ENCODE assay signal across 1 cellular context in the genomic region with DNA sequence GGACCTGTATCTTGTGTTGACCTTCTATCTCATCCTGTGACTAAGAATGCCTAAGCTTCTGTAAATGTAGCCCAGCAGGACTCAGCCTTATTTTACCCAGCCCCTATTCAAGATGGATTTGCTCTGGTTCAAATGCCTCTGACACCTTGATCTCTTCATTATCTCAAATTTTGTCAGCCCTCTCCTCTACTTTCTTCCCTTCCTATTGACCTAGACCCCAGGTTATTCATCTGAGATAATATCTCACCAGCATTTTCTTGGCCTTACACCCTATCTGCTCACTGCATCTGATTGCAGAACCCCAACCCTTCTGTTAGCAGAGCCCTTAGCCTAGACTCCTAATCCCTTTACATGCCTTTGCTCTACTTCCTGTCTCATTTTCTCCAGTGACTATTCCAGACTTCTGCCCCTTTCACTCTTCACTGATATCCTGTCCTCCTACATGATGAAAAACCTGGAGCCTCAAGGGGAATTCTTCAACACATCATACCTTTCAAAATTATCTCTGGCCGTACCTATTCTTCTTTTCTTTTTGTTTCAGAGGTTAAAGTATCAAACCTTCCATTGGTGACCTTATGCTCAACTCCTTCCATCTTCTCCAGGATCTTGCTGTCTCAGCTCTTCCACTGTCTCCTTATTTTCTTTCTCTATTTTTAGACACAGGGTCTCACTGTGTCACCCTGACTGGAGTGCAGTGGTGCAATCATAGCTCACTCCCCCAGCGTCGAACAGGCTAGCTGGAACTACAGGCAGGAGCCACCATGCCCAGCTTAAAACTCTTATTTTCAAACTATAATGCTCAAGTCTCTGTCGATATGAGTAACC.
TF ChIP-seq lines count a peak whose summit lies in the region.

No MANE protein-coding gene starts in this region.

TF ChIP-seq in K562, 482 proteins besides CTCF, POLR2A, EP300 and RAD21 (continued from another document and continues in another):
- TF ChIP-seq, protein P1, sequence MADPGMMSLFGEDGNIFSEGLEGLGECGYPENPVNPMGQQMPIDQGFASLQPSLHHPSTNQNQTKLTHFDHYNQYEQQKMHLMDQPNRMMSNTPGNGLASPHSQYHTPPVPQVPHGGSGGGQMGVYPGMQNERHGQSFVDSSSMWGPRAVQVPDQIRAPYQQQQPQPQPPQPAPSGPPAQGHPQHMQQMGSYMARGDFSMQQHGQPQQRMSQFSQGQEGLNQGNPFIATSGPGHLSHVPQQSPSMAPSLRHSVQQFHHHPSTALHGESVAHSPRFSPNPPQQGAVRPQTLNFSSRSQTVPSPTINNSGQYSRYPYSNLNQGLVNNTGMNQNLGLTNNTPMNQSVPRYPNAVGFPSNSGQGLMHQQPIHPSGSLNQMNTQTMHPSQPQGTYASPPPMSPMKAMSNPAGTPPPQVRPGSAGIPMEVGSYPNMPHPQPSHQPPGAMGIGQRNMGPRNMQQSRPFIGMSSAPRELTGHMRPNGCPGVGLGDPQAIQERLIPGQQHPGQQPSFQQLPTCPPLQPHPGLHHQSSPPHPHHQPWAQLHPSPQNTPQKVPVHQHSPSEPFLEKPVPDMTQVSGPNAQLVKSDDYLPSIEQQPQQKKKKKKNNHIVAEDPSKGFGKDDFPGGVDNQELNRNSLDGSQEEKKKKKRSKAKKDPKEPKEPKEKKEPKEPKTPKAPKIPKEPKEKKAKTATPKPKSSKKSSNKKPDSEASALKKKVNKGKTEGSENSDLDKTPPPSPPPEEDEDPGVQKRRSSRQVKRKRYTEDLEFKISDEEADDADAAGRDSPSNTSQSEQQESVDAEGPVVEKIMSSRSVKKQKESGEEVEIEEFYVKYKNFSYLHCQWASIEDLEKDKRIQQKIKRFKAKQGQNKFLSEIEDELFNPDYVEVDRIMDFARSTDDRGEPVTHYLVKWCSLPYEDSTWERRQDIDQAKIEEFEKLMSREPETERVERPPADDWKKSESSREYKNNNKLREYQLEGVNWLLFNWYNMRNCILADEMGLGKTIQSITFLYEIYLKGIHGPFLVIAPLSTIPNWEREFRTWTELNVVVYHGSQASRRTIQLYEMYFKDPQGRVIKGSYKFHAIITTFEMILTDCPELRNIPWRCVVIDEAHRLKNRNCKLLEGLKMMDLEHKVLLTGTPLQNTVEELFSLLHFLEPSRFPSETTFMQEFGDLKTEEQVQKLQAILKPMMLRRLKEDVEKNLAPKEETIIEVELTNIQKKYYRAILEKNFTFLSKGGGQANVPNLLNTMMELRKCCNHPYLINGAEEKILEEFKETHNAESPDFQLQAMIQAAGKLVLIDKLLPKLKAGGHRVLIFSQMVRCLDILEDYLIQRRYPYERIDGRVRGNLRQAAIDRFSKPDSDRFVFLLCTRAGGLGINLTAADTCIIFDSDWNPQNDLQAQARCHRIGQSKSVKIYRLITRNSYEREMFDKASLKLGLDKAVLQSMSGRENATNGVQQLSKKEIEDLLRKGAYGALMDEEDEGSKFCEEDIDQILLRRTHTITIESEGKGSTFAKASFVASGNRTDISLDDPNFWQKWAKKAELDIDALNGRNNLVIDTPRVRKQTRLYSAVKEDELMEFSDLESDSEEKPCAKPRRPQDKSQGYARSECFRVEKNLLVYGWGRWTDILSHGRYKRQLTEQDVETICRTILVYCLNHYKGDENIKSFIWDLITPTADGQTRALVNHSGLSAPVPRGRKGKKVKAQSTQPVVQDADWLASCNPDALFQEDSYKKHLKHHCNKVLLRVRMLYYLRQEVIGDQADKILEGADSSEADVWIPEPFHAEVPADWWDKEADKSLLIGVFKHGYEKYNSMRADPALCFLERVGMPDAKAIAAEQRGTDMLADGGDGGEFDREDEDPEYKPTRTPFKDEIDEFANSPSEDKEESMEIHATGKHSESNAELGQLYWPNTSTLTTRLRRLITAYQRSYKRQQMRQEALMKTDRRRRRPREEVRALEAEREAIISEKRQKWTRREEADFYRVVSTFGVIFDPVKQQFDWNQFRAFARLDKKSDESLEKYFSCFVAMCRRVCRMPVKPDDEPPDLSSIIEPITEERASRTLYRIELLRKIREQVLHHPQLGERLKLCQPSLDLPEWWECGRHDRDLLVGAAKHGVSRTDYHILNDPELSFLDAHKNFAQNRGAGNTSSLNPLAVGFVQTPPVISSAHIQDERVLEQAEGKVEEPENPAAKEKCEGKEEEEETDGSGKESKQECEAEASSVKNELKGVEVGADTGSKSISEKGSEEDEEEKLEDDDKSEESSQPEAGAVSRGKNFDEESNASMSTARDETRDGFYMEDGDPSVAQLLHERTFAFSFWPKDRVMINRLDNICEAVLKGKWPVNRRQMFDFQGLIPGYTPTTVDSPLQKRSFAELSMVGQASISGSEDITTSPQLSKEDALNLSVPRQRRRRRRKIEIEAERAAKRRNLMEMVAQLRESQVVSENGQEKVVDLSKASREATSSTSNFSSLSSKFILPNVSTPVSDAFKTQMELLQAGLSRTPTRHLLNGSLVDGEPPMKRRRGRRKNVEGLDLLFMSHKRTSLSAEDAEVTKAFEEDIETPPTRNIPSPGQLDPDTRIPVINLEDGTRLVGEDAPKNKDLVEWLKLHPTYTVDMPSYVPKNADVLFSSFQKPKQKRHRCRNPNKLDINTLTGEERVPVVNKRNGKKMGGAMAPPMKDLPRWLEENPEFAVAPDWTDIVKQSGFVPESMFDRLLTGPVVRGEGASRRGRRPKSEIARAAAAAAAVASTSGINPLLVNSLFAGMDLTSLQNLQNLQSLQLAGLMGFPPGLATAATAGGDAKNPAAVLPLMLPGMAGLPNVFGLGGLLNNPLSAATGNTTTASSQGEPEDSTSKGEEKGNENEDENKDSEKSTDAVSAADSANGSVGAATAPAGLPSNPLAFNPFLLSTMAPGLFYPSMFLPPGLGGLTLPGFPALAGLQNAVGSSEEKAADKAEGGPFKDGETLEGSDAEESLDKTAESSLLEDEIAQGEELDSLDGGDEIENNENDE (IDR thresholded peaks at IDR 0.05; ENCODE audit: low read depth, low read length), result no peak
- TF ChIP-seq, protein P2, sequence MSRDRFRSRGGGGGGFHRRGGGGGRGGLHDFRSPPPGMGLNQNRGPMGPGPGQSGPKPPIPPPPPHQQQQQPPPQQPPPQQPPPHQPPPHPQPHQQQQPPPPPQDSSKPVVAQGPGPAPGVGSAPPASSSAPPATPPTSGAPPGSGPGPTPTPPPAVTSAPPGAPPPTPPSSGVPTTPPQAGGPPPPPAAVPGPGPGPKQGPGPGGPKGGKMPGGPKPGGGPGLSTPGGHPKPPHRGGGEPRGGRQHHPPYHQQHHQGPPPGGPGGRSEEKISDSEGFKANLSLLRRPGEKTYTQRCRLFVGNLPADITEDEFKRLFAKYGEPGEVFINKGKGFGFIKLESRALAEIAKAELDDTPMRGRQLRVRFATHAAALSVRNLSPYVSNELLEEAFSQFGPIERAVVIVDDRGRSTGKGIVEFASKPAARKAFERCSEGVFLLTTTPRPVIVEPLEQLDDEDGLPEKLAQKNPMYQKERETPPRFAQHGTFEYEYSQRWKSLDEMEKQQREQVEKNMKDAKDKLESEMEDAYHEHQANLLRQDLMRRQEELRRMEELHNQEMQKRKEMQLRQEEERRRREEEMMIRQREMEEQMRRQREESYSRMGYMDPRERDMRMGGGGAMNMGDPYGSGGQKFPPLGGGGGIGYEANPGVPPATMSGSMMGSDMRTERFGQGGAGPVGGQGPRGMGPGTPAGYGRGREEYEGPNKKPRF (IDR thresholded peaks at IDR 0.05; ENCODE audit: low read depth, low read length), result no peak
- TF ChIP-seq PTTG1 (tag; IDR thresholded peaks at IDR 0.05; ENCODE audit: low read depth) (peak; percentile 94), GTF2E2 (tag; IDR thresholded peaks at IDR 0.05) (no peak), ZNF444 (CRISPR knock-in tag; IDR thresholded peaks at IDR 0.05) (peak; percentile 82), ZNF589 (CRISPR knock-in tag; IDR thresholded peaks at IDR 0.05; ENCODE audit: low read depth) (peak; percentile 96), ZNF586 (CRISPR knock-in tag; conservative IDR thresholded peaks at IDR 0.05) (peak; percentile 76), SRSF7 (optimal IDR thresholded peaks at IDR 0.05; ENCODE audit: low read depth, low read length) (no peak), IFI16 (CRISPR knock-in tag; IDR thresholded peaks at IDR 0.05) (peak; percentile 94), NFE2L1 (tag; IDR thresholded peaks at IDR 0.05; ENCODE audit: borderline replicate concordance, low read depth) (peak; percentile 60; the same call in 1 of the 2 replicates), SETDB1 (IDR thresholded peaks at IDR 0.05; ENCODE audit: low read length) (no peak), U2AF2 (optimal IDR thresholded peaks at IDR 0.05; ENCODE audit: low read depth, low read length) (no peak), PTRF (tag; IDR thresholded peaks at IDR 0.05) (peak; percentile 98)
- TF ChIP-seq, protein P3, sequence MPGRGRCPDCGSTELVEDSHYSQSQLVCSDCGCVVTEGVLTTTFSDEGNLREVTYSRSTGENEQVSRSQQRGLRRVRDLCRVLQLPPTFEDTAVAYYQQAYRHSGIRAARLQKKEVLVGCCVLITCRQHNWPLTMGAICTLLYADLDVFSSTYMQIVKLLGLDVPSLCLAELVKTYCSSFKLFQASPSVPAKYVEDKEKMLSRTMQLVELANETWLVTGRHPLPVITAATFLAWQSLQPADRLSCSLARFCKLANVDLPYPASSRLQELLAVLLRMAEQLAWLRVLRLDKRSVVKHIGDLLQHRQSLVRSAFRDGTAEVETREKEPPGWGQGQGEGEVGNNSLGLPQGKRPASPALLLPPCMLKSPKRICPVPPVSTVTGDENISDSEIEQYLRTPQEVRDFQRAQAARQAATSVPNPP (IDR thresholded peaks at IDR 0.05; ENCODE audit: borderline replicate concordance, insufficient read depth, insufficient read length), result no peak
- TF ChIP-seq, protein P4, sequence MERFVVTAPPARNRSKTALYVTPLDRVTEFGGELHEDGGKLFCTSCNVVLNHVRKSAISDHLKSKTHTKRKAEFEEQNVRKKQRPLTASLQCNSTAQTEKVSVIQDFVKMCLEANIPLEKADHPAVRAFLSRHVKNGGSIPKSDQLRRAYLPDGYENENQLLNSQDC (CRISPR knock-in tag; IDR thresholded peaks at IDR 0.05), result no peak
- TF ChIP-seq, protein P5, sequence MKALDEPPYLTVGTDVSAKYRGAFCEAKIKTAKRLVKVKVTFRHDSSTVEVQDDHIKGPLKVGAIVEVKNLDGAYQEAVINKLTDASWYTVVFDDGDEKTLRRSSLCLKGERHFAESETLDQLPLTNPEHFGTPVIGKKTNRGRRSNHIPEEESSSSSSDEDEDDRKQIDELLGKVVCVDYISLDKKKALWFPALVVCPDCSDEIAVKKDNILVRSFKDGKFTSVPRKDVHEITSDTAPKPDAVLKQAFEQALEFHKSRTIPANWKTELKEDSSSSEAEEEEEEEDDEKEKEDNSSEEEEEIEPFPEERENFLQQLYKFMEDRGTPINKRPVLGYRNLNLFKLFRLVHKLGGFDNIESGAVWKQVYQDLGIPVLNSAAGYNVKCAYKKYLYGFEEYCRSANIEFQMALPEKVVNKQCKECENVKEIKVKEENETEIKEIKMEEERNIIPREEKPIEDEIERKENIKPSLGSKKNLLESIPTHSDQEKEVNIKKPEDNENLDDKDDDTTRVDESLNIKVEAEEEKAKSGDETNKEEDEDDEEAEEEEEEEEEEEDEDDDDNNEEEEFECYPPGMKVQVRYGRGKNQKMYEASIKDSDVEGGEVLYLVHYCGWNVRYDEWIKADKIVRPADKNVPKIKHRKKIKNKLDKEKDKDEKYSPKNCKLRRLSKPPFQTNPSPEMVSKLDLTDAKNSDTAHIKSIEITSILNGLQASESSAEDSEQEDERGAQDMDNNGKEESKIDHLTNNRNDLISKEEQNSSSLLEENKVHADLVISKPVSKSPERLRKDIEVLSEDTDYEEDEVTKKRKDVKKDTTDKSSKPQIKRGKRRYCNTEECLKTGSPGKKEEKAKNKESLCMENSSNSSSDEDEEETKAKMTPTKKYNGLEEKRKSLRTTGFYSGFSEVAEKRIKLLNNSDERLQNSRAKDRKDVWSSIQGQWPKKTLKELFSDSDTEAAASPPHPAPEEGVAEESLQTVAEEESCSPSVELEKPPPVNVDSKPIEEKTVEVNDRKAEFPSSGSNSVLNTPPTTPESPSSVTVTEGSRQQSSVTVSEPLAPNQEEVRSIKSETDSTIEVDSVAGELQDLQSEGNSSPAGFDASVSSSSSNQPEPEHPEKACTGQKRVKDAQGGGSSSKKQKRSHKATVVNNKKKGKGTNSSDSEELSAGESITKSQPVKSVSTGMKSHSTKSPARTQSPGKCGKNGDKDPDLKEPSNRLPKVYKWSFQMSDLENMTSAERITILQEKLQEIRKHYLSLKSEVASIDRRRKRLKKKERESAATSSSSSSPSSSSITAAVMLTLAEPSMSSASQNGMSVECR (CRISPR knock-in tag; IDR thresholded peaks at IDR 0.05), result no peak
- TF ChIP-seq, protein P6, sequence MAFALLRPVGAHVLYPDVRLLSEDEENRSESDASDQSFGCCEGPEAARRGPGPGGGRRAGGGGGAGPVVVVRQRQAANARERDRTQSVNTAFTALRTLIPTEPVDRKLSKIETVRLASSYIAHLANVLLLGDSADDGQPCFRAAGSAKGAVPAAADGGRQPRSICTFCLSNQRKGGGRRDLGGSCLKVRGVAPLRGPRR (CRISPR knock-in tag; IDR thresholded peaks at IDR 0.05), result peak; percentile 97
- TF ChIP-seq, protein P7, sequence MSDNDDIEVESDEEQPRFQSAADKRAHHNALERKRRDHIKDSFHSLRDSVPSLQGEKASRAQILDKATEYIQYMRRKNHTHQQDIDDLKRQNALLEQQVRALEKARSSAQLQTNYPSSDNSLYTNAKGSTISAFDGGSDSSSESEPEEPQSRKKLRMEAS (CRISPR knock-in tag; IDR thresholded peaks at IDR 0.05), result no peak
- TF ChIP-seq, protein P8, sequence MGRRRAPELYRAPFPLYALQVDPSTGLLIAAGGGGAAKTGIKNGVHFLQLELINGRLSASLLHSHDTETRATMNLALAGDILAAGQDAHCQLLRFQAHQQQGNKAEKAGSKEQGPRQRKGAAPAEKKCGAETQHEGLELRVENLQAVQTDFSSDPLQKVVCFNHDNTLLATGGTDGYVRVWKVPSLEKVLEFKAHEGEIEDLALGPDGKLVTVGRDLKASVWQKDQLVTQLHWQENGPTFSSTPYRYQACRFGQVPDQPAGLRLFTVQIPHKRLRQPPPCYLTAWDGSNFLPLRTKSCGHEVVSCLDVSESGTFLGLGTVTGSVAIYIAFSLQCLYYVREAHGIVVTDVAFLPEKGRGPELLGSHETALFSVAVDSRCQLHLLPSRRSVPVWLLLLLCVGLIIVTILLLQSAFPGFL (CRISPR knock-in tag; IDR thresholded peaks at IDR 0.05), result no peak
- TF ChIP-seq, protein P9, sequence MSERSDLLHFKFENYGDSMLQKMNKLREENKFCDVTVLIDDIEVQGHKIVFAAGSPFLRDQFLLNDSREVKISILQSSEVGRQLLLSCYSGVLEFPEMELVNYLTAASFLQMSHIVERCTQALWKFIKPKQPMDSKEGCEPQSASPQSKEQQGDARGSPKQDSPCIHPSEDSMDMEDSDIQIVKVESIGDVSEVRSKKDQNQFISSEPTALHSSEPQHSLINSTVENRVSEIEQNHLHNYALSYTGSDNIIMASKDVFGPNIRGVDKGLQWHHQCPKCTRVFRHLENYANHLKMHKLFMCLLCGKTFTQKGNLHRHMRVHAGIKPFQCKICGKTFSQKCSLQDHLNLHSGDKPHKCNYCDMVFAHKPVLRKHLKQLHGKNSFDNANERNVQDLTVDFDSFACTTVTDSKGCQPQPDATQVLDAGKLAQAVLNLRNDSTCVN (CRISPR knock-in tag; IDR thresholded peaks at IDR 0.05), result peak; percentile 89; the same call in 1 of the 2 replicates
